In the genomic region with DNA sequence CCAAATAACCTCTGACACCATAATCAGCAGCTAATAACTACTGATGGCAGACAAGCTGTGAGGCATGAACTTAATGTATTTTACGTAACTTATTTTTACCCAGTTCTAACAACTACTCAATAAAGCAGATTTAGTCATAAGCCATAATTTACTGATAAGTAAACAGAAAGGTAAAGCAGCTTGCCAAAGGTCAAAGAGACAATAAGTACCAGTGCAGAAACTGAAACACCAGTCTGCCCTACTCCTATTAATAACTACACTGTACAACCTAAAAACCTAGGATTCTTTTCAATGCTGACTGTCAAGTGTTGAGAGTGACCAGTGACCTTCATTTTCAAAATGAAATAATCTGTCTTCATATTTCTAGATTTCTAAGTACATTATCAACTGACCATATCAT, we compare ENCODE assay signal across 17 cellular contexts.
"Had no signal": no experiment of that assay in that cellular context is flagged by ENCODE, and none has a peak within 500 bp of the region (broad histone marks: within the 10 kb centered on the region; RNA-seq: fewer than 3 reads in every experiment).

No MANE protein-coding gene starts in this region.

- H3K36me3 ChIP-seq: adrenal gland had no signal

- H3K27me3 Mint-ChIP-seq: stimulated activated naive CD8-positive, alpha-beta T cell treated with anti-CD3 and anti-CD28 coated beads, Interleukin-15, amount 100 ng/mL, for 72 hours had no signal

- H3K4me1 Mint-ChIP-seq: endodermal cell; nephron; stimulated activated naive CD8-positive, alpha-beta T cell treated with anti-CD3 and anti-CD28 coated beads, Interleukin-15, amount 100 ng/mL, for 72 hours had no signal

- FAIRE-seq: islet of Langerhans had no signal

- H3K27ac Mint-ChIP-seq: activated T-helper 2 cell treated with anti-CD3 and anti-CD28 coated beads, Interferon-gamma antibody, Interleukin-2, Interleukin-4, amounts not matched to agents 10 μg/mL and 5 μg/mL and 100 μg/mL, durations not matched to agents 14 hours and 24 hours and 36 hours; endodermal cell; nephron; T-helper 1 cell treated with Interleukin-12 subunit alpha and Interleukin-12 subunit beta and Interleukin-4 antibody, amounts not matched to agents 30 μg/mL and 1 μg/mL, for 36 hours had no signal

- H3K4me3 ChIP-seq: adrenal gland, left lung, testis, upper lobe of right lung had no signal

- H3K4me1 ChIP-seq: left lung, testis, upper lobe of right lung had no signal

- H3K27me3 ChIP-seq: adrenal gland, left lung, testis, upper lobe of right lung had no signal

- H3K9me3 ChIP-seq: adrenal gland, left lung, testis, upper lobe of right lung had no signal

- DNase-seq: activated CD4-positive, alpha-beta T cell treated with anti-CD3 and anti-CD28 coated beads for 48 hours; activated naive CD4-positive, alpha-beta T cell treated with anti-CD3 and anti-CD28 coated beads, Interleukin-2, amount 50 U/mL, for 16 hours; activated T-cell treated with anti-CD3 and anti-CD28 coated beads for 4 hours; adrenal gland; endodermal cell; head of caudate nucleus; left lung; mesenchymal stem cell; occipital lobe; stimulated activated CD4-positive, alpha-beta T cell treated with anti-CD3 and anti-CD28 coated beads, Interleukin-4, amount 100 ng/mL, for 4 hours; stimulated activated naive CD8-positive, alpha-beta T cell treated with anti-CD3 and anti-CD28 coated beads, Interleukin-15, amount 100 ng/mL, for 72 hours; testis; upper lobe of right lung had no signal

- H3K9me3 Mint-ChIP-seq: activated T-helper 2 cell treated with anti-CD3 and anti-CD28 coated beads, Interferon-gamma antibody, Interleukin-2, Interleukin-4, amounts not matched to agents 10 μg/mL and 5 μg/mL and 100 μg/mL, durations not matched to agents 14 hours and 24 hours and 36 hours; endodermal cell; nephron; stimulated activated naive CD8-positive, alpha-beta T cell treated with anti-CD3 and anti-CD28 coated beads, Interleukin-15, amount 100 ng/mL, for 72 hours; T-helper 1 cell treated with Interleukin-12 subunit alpha and Interleukin-12 subunit beta and Interleukin-4 antibody, amounts not matched to agents 30 μg/mL and 1 μg/mL, for 36 hours had no signal

- H3K27ac ChIP-seq: adrenal gland, left lung, testis, upper lobe of right lung had no signal

- H3K4me3 Mint-ChIP-seq: endodermal cell; nephron; stimulated activated naive CD8-positive, alpha-beta T cell treated with anti-CD3 and anti-CD28 coated beads, Interleukin-15, amount 100 ng/mL, for 72 hours; T-helper 1 cell treated with Interleukin-12 subunit alpha and Interleukin-12 subunit beta and Interleukin-4 antibody, amounts not matched to agents 30 μg/mL and 1 μg/mL, for 36 hours had no signal
